Comparison of ENCODE assay signal across 8 cellular contexts in genomic region chr10:17229717-17229966, GRCh38. TPM values are rescaled to one million over a fixed set of nuclear protein-coding genes. Genes with fewer than 3 reads are reported as not detected.
DNase-seq lines count a peak whose midpoint lies in the region; ATAC-seq, FAIRE-seq and TF ChIP-seq lines count a peak whose summit lies in the region.

No MANE protein-coding gene starts in this region.

- peak overlapping the region; percentile 94 for H3K27ac ChIP-seq in kidney (ENCODE audit: low read depth in 2 of 2, low read length in 2 of 2)
- H3K27ac ChIP-seq in thoracic aorta, result peak overlapping the region; percentile 94 to 99

- peak overlapping the region; percentile 97 for H3K27ac Mint-ChIP-seq in activated T-helper 17 cell treated with anti-CD3 and anti-CD28 coated beads, Interleukin-2, amount 50 U/mL, for 72 hours

- no peak for FAIRE-seq in kidney (lab: Jason Lieb, UNC)

- no peak for DNase-seq in BE2C
- no peak for DNase-seq in kidney
- DNase-seq in thoracic aorta (ENCODE audit: low spot score), result no peak
- no peak for DNase-seq in SHP77 (lab: John Stamatoyannopoulos, UW)
- no peak for DNase-seq in NK-92 treated with Interleukin-12 subunit alpha and Interleukin-12 subunit beta, amount 100 ng/mL, for 24 hours (lab: John Stamatoyannopoulos, UW)
- DNase-seq in T-helper 9 cell, result no peak

- H3K9me3 ChIP-seq in BE2C (no peaks in the 10 kb centered on the region; the same call in 1 of the 2 replicates), kidney (ENCODE audit: control insufficient read depth in 1 of 2, low read length in 2 of 2) (no peaks in the 10 kb centered on the region), thoracic aorta (no peaks in the 10 kb centered on the region)

- H3K36me3 Mint-ChIP-seq in activated T-helper 17 cell treated with anti-CD3 and anti-CD28 coated beads, Interleukin-2, amount 50 U/mL, for 72 hours (ENCODE audit: low read depth), result peaks cover 76% of the 10 kb centered on the region

- H3K4me3 ChIP-seq in BE2C (ENCODE audit: low read depth, low read length), result peak overlapping the region; percentile 51
- peak overlapping the region; percentile 78 to 82 for H3K4me3 ChIP-seq in kidney (ENCODE audit: low read length in 2 of 2)
- H3K4me3 ChIP-seq in thoracic aorta, result peak overlapping the region; percentile 96

- H3K27me3 Mint-ChIP-seq in activated T-helper 17 cell treated with anti-CD3 and anti-CD28 coated beads, Interleukin-2, amount 50 U/mL, for 72 hours, result no peaks in the 10 kb centered on the region

- no peaks in the 10 kb centered on the region; the same call in 1 of the 2 replicates for H3K4me1 ChIP-seq in BE2C
- H3K4me1 ChIP-seq in kidney (ENCODE audit: control insufficient read depth in 1 of 2, insufficient read depth in 1 of 2, low read depth in 1 of 2, low read length in 2 of 2), result peaks cover 0 to 12% of the 10 kb centered on the region in 2 donors
- H3K4me1 ChIP-seq in thoracic aorta (ENCODE audit: control insufficient read depth in 1 of 2, low read depth in 2 of 2), result peaks cover 34 to 44% of the 10 kb centered on the region in 2 donors

- H3K36me3 ChIP-seq in BE2C (0 out of 2 replicates have a peak, but pooled peaks cover 3% of the 10 kb centered on the region), kidney (ENCODE audit: control insufficient read depth in 1 of 2, insufficient read depth in 2 of 2, low read length in 2 of 2) (peaks cover 0 to 18% of the 10 kb centered on the region in 2 donors), thoracic aorta (peaks cover 42% of the 10 kb centered on the region)

- intact Hi-C loops in kidney (cut with DNase I), result no loop called here

- H3K9me3 Mint-ChIP-seq in activated T-helper 17 cell treated with anti-CD3 and anti-CD28 coated beads, Interleukin-2, amount 50 U/mL, for 72 hours, result no peaks in the 10 kb centered on the region

- H3K9ac ChIP-seq in kidney (ENCODE audit: low read length in 2 of 2), result peak overlapping the region; percentile 63 to 74

- peaks cover 19% of the 10 kb centered on the region for H3K27me3 ChIP-seq in BE2C
- no peaks in the 10 kb centered on the region for H3K27me3 ChIP-seq in thoracic aorta (replicated peaks; ENCODE audit: insufficient read depth)

- ATAC-seq in GM21717 (IDR thresholded peaks at IDR 0.05; ENCODE audit: unreplicated experiment), result peak; percentile 2
- ATAC-seq in activated T-helper 17 cell treated with anti-CD3 and anti-CD28 coated beads, Interleukin-2, amount 50 U/mL, for 72 hours (replicated peaks), result no peak
- ATAC-seq in thoracic aorta (ENCODE audit: insufficient number of reproducible peaks, low FRiP score, low read depth), result no peak

- TF ChIP-seq CTCF in BE2C (IDR thresholded peaks at IDR 0.05; ENCODE audit: low read depth, low read length) (no peak), kidney (IDR thresholded peaks at IDR 0.05; ENCODE audit: borderline replicate concordance, extremely low read depth, insufficient read depth) (peak; percentile 1), thoracic aorta (IDR thresholded peaks at IDR 0.05) (no peak)

- H3K4me3 Mint-ChIP-seq in activated T-helper 17 cell treated with anti-CD3 and anti-CD28 coated beads, Interleukin-2, amount 50 U/mL, for 72 hours, result peak overlapping the region; percentile 87

- peaks cover 33% of the 10 kb centered on the region for H3K4me1 Mint-ChIP-seq in activated T-helper 17 cell treated with anti-CD3 and anti-CD28 coated beads, Interleukin-2, amount 50 U/mL, for 72 hours

RNA-seq across cellular contexts. Expression of gene VIM, which starts 1.6 kb away (rescaled TPM):
- 149 TPM for polyA plus RNA-seq in BE2C (2012; ENCODE audit: insufficient read depth, insufficient read length, low read depth)
- 1,000 to 10,000 TPM; 1,131 to 1,699 TPM for total RNA-seq in activated T-helper 17 cell treated with anti-CD3 and anti-CD28 coated beads, Interleukin-2, amount 50 U/mL, for 72 hours
- total RNA-seq in kidney (1,044 TPM), thoracic aorta (1,000 to 10,000 TPM; 5,884 to 8,033 TPM)
- polyA plus RNA-seq in kidney (ENCODE audit: insufficient read depth, low read depth, low replicate concordance), result 403 TPM

RNA-seq across cellular contexts. Expression of gene TRDMT1, which starts 28.2 kb away (rescaled TPM):
- 3.5 TPM for polyA plus RNA-seq in BE2C (2012; ENCODE audit: insufficient read depth, insufficient read length, low read depth)
- total RNA-seq in activated T-helper 17 cell treated with anti-CD3 and anti-CD28 coated beads, Interleukin-2, amount 50 U/mL, for 72 hours, result 1 to 10 TPM; 3.3 to 6.7 TPM
- 11.0 TPM for total RNA-seq in kidney
- 2.0 TPM for polyA plus RNA-seq in kidney (ENCODE audit: insufficient read depth, low read depth, low replicate concordance)
- total RNA-seq in thoracic aorta, result 10 to 100 TPM; 12.3 to 21.0 TPM
